Comparison of ENCODE assay signal across 8 cellular contexts in genomic region chr5:107673368-107674136, GRCh38. TPM values are rescaled to one million over a fixed set of nuclear protein-coding genes. Genes with fewer than 3 reads are reported as not detected.
DNase-seq lines count a peak whose midpoint lies in the region; ATAC-seq and TF ChIP-seq lines count a peak whose summit lies in the region.

No MANE protein-coding gene starts in this region.

- peak overlapping the region; percentile 85 for H4K8ac ChIP-seq in trophoblast cell (ENCODE audit: low read depth, low read length)

- H2AFZ ChIP-seq in trophoblast cell (ENCODE audit: insufficient read depth, low read length, poor library complexity) = peak overlapping the region; percentile 65

- peak overlapping the region; percentile 62 for H3K18ac ChIP-seq in trophoblast cell (ENCODE audit: low read length)

- H4K12ac ChIP-seq in trophoblast cell (ENCODE audit: low read depth, low read length) = peak overlapping the region; percentile 54

- in situ Hi-C loops in transverse colon (cut with MboI; ENCODE audit: low pct_ligation_motif_present in 1 of 4, low pct_unique_long_range_greater_than_20kb in 1 of 4, low sequenced_read_pairs in 3 of 4) = no loop called here

- no CpG with 5 or more reads among the region's 32 CpGs for WGBS in trophoblast cell (ENCODE audit: extremely low coverage, insufficient coverage, insufficient read length)
- WGBS in transverse colon (ENCODE audit: low coverage in 1 of 2), 2 donors = 2 to 5% methylated on average over 12 to 32 of the region's 32 CpGs

- peak; percentile 59 for ATAC-seq in HG02588 (IDR thresholded peaks at IDR 0.05; ENCODE audit: unreplicated experiment)

- peak overlapping the region; percentile 13 for H3K4ac ChIP-seq in trophoblast cell (ENCODE audit: low read depth, low read length)

- POLR2A ChIA-PET in GM10248 (lab: Yijun Ruan, JAX) = no interaction called here

- TF ChIP-seq EP300 in transverse colon (IDR thresholded peaks at IDR 0.05; ENCODE audit: low read depth) = no peak

- DNase-seq in GM10248 (ENCODE audit: extremely low spot score) (peak; percentile 81), NB4 (ENCODE audit: low read depth) (peak; percentile 73), SKM-1 treated with dmso at 0.1 percent for 144 hours (lab: John Stamatoyannopoulos, UW; ENCODE audit: unreplicated experiment) (peak; percentile 59), adipocyte (ENCODE audit: low read depth) (peak; percentile 98), cardiac muscle cell (ENCODE audit: low read depth in 1 of 2, low spot score in 1 of 2) (peak; percentile 93), trophoblast cell (peak; percentile 93 to 96), transverse colon (peak; percentile 91)

- peak overlapping the region; percentile 56 for H3K14ac ChIP-seq in trophoblast cell (ENCODE audit: low read length)

- peak overlapping the region; percentile 93 for H3K4me2 ChIP-seq in trophoblast cell (ENCODE audit: low read length)

- H2BK5ac ChIP-seq in trophoblast cell (ENCODE audit: low read depth, low read length, poor library complexity) = peak overlapping the region; percentile 84

- H3K9me3 ChIP-seq in adipocyte (ENCODE audit: control insufficient read depth, low read length) (no peaks in the 10 kb centered on the region), cardiac muscle cell (ENCODE audit: low read depth) (no peaks in the 10 kb centered on the region), trophoblast cell (ENCODE audit: insufficient read depth, low read depth, low read length) (no peaks in the 10 kb centered on the region), transverse colon (no peaks in the 10 kb centered on the region)

- H3K4me1 ChIP-seq in adipocyte (ENCODE audit: control insufficient read depth, insufficient read depth, low read length) = peaks cover 7% of the 10 kb centered on the region
- H3K4me1 ChIP-seq in cardiac muscle cell (ENCODE audit: low read depth) = peaks cover 2% of the 10 kb centered on the region
- H3K4me1 ChIP-seq in trophoblast cell (ENCODE audit: control insufficient read depth in 1 of 2, insufficient read depth in 2 of 2, low read length in 2 of 2) = peaks cover 0 to 2% of the 10 kb centered on the region in 2 experiments
- H3K4me1 ChIP-seq in transverse colon = peaks cover 0 to 38% (median 21%) of the 10 kb centered on the region in 4 donors

- H4K91ac ChIP-seq in trophoblast cell (ENCODE audit: low read depth, low read length) = peak overlapping the region; percentile 91

- H3K4me3 ChIP-seq in NB4 (ENCODE audit: low read depth, low read length) (no peak overlapping the region), adipocyte (ENCODE audit: low read length) (peak overlapping the region; percentile 93), cardiac muscle cell (peak overlapping the region; percentile 73), trophoblast cell (ENCODE audit: low read depth, low read length) (peak overlapping the region; percentile 71), transverse colon (peak overlapping the region; percentile 31 to 72 (median 58))

- H3K27ac ChIP-seq in cardiac muscle cell = no peak overlapping the region
- peak overlapping the region; percentile 63 for H3K27ac ChIP-seq in trophoblast cell (ENCODE audit: low read depth, low read length)
- peak overlapping the region; percentile 80 to 90 (median 88) for H3K27ac ChIP-seq in transverse colon

- peak; percentile 100 for TF ChIP-seq CTCF in GM10248 (IDR thresholded peaks at IDR 0.05; ENCODE audit: control extremely low read depth, extremely low read depth, low read depth, missing control alignments)
- TF ChIP-seq CTCF in NB4 (IDR thresholded peaks at IDR 0.05; ENCODE audit: low read depth, low read length) = peak; percentile 92
- TF ChIP-seq CTCF in cardiac muscle cell (IDR thresholded peaks at IDR 0.05; ENCODE audit: low read depth, low read length) = peak; percentile 99
- peak; percentile 90 to 96 (median 92) for TF ChIP-seq CTCF in transverse colon (IDR thresholded peaks at IDR 0.05)

- H3K36me3 ChIP-seq in adipocyte (ENCODE audit: control insufficient read depth, insufficient read depth, low read length, severe bottlenecking) (no peaks in the 10 kb centered on the region), cardiac muscle cell (no peaks in the 10 kb centered on the region), trophoblast cell (ENCODE audit: control insufficient read depth in 1 of 2, insufficient read depth in 2 of 2, low read length in 2 of 2) (no peaks in the 10 kb centered on the region), transverse colon (no peaks in the 10 kb centered on the region)

- H3K9ac ChIP-seq in adipocyte (ENCODE audit: low read length) = peak overlapping the region; percentile 91
- peak overlapping the region; percentile 50 for H3K9ac ChIP-seq in trophoblast cell (ENCODE audit: low read length)

- TF ChIP-seq POLR2A in NB4 (IDR thresholded peaks at IDR 0.05; ENCODE audit: extremely low read depth, insufficient read length) (no peak), transverse colon (IDR thresholded peaks at IDR 0.05) (peak; percentile 16)

- H2BK120ac ChIP-seq in trophoblast cell (ENCODE audit: insufficient read depth, low read length, poor library complexity) = peak overlapping the region; percentile 68

- H2BK12ac ChIP-seq in trophoblast cell (ENCODE audit: low read length) = peak overlapping the region; percentile 72

- H3K79me1 ChIP-seq in trophoblast cell (ENCODE audit: low read length) = peaks cover 24% of the 10 kb centered on the region

- peaks cover 8% of the 10 kb centered on the region for H3K79me2 ChIP-seq in trophoblast cell (ENCODE audit: control insufficient read depth, insufficient read depth, low read length, poor library complexity)

- intact Hi-C loops in transverse colon (cut with DNase I; ENCODE audit: low total_unique reads) = no loop called here

- H3K23ac ChIP-seq in trophoblast cell (ENCODE audit: low read length) = no peak overlapping the region

- CTCF ChIA-PET in GM10248 (lab: Yijun Ruan, JAX) = interaction anchor here (0.8 to 2.3 kb wide), 16 partner anchors 9 to 672 kb away, joined by 3 to 11 read pairs (median 4); no protein-coding TSS in a partner anchor

- H2AK5ac ChIP-seq in trophoblast cell (ENCODE audit: low read length) = no peak overlapping the region

- no peaks in the 10 kb centered on the region for H3K27me3 ChIP-seq in adipocyte (replicated peaks; ENCODE audit: control insufficient read depth, insufficient read depth, low read length)
- H3K27me3 ChIP-seq in cardiac muscle cell = peaks cover 27% of the 10 kb centered on the region
- no peaks in the 10 kb centered on the region for H3K27me3 ChIP-seq in trophoblast cell (ENCODE audit: insufficient read depth, low read length)
- H3K27me3 ChIP-seq in transverse colon = peaks cover 41% of the 10 kb centered on the region

RNA-seq across cellular contexts. Expression of gene EFNA5, which starts 2.8 kb away (rescaled TPM):
- total RNA-seq in cardiac muscle cell (3.9 and 12.0 TPM in 2 replicates), transverse colon (10 to 100 TPM in 2 of 4 donors, 1 to 10 TPM in 2; 1.5 to 18.2 (median 12.1) TPM)
- 4.5 and 5.5 TPM in 2 replicates for polyA plus RNA-seq in cardiac muscle cell
- polyA plus RNA-seq in trophoblast cell (2013) = 10.5 and 10.9 TPM in 2 replicates
